8 cellular contexts compared by ENCODE assay signal in the genomic region with DNA sequence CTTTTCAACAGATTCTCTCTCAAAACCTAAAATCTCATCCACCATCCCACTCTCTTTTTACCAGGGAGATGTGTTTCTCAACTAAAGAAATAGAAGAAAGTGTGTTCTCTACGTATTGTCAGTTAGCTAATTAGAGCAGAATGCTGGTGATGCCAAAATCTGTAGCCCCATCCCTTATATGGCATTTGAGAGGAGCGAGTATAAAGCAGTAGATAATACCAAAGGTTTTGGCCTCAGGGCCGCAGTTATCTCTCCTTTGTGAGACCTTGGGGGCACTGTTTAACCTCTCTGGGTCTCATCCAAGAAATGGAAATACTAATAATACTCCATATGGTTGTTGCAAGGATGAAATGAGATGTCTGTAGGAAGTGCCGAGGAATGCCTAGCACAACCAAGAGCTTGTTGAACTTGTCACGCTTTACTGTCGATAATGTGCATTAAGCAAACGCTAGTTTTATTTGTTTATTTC. TPM values are rescaled to one million over a fixed set of nuclear protein-coding genes. Genes with fewer than 3 reads are reported as not detected.
A peak's percentile ranks its signal among the peaks of the same experiment; 100 is the strongest.
DNase-seq lines count a peak whose midpoint lies in the region; ATAC-seq and TF ChIP-seq lines count a peak whose summit lies in the region.

No MANE protein-coding gene starts in this region.

- ATAC-seq in GM18499 (IDR thresholded peaks at IDR 0.05; ENCODE audit: insufficient read depth, unreplicated experiment), result peak; percentile 3
- ATAC-seq in esophagus mucosa, result peak; percentile 2
- no peak for ATAC-seq in HG03565 (IDR thresholded peaks at IDR 0.05; ENCODE audit: unreplicated experiment)

- peaks cover 0 to 27% (median 0%) of the 10 kb centered on the region in 4 donors for H3K4me1 ChIP-seq in Peyer's patch
- peaks cover 38 to 43% of the 10 kb centered on the region in 2 experiments for H3K4me1 ChIP-seq in neutrophil (ENCODE audit: control insufficient read depth in 1 of 2, insufficient read depth in 1 of 2, low read depth in 1 of 2, low read length in 1 of 2)

- H3K27ac ChIP-seq in Peyer's patch (peak overlapping the region; percentile 92 to 95 (median 94)), neutrophil (peak overlapping the region; percentile 97)

- TF ChIP-seq CTCF in HFF-Myc (IDR thresholded peaks at IDR 0.05; ENCODE audit: low read depth, low read length, missing control alignments) (no peak), Peyer's patch (IDR thresholded peaks at IDR 0.05) (no peak), neutrophil (IDR thresholded peaks at IDR 0.05) (no peak)

- DNase-seq in HFF-Myc (ENCODE audit: extremely low read depth, low read depth), result no peak
- peak in 1 of 3 donors; percentile 19 for DNase-seq in Peyer's patch
- no peak for DNase-seq in 8988T
- DNase-seq in NCI-H2196 treated with DMSO at 0.1 percent for 48 hours (lab: John Stamatoyannopoulos, UW; ENCODE audit: unreplicated experiment), result no peak

- H3K27me3 ChIP-seq in Peyer's patch, result no peaks in the 10 kb centered on the region
- H3K27me3 ChIP-seq in neutrophil, result peaks cover 17% of the 10 kb centered on the region

- H3K9me3 ChIP-seq in Peyer's patch (no peaks in the 10 kb centered on the region), neutrophil (no peaks in the 10 kb centered on the region)

- peak overlapping the region; percentile 67 for H3K4me3 ChIP-seq in HFF-Myc (replicated peaks; ENCODE audit: low read depth, low read length)
- H3K4me3 ChIP-seq in Peyer's patch, result peak overlapping the region; percentile 67 to 73 (median 70)
- H3K4me3 ChIP-seq in neutrophil (ENCODE audit: low read depth in 1 of 2, low read length in 1 of 2), result peak overlapping the region; percentile 75 to 82

- H3K36me3 ChIP-seq in Peyer's patch (peaks cover 0 to 10% (median 0%) of the 10 kb centered on the region in 3 donors), neutrophil (peaks cover 24% of the 10 kb centered on the region)

- TF ChIP-seq POLR2A in Peyer's patch (IDR thresholded peaks at IDR 0.05), result no peak

RNA-seq across cellular contexts. Expression of a gene that starts 0.5 kb away (rescaled TPM):
- total RNA-seq in Peyer's patch (10 to 100 TPM; 53.9 to 93.3 (median 74.2) TPM), esophagus mucosa (63.5 TPM)
